In genomic region chr4:83686166-83686565, GRCh38 we compare ENCODE assay signal across 20 cellular contexts.
DNase-seq lines count a peak whose midpoint lies in the region; ATAC-seq and TF ChIP-seq lines count a peak whose summit lies in the region.
"Had no signal": no experiment of that assay in that cellular context is flagged by ENCODE, and none has a peak within 500 bp of the region (broad histone marks: within the 10 kb centered on the region; RNA-seq: fewer than 3 reads in every experiment).

No MANE protein-coding gene starts in this region.

- TF ChIP-seq RAD21 in SK-N-SH (IDR thresholded peaks at IDR 0.05; ENCODE audit: low read length) = no peak

- CTCF ChIA-PET in SK-N-SH (lab: Yijun Ruan, JAX) = interaction anchor here (1.1 kb wide), 1 partner anchor 41 kb away, joined by 3 read pairs; no protein-coding TSS in a partner anchor

- H3K27me3 ChIP-seq in foreskin keratinocyte (no peaks in the 10 kb centered on the region), SK-N-SH (ENCODE audit: insufficient read depth) (no peaks in the 10 kb centered on the region; the same call in 1 of the 2 replicates)

- no peaks in the 10 kb centered on the region for H3K36me3 ChIP-seq in SK-N-MC (ENCODE audit: insufficient read depth, low read length)
- H3K36me3 ChIP-seq in SK-N-SH (replicated peaks in 1 of 2; ENCODE audit: control insufficient read depth in 1 of 2, insufficient read depth in 2 of 2, low read length in 1 of 2) = no peaks in the 10 kb centered on the region
- H3K36me3 ChIP-seq: thoracic aorta had no signal

- H3K9me3 ChIP-seq in SK-N-MC (ENCODE audit: low read depth, low read length) = no peaks in the 10 kb centered on the region
- no peaks in the 10 kb centered on the region for H3K9me3 ChIP-seq in SK-N-SH
- H3K9me3 ChIP-seq: thoracic aorta had no signal

- no peak overlapping the region for H3K4me2 ChIP-seq in SK-N-SH

- H3F3A ChIP-seq in SK-N-SH (replicated peaks; ENCODE audit: insufficient read depth) = no peaks in the 10 kb centered on the region

- no peak for TF ChIP-seq EP300 in SK-N-SH (IDR thresholded peaks at IDR 0.05; ENCODE audit: borderline replicate concordance in 1 of 2, low read depth in 1 of 2, low read length in 1 of 2)

- H3K4me1 ChIP-seq in foreskin keratinocyte (peaks cover 15% of the 10 kb centered on the region), SK-N-SH (ENCODE audit: control insufficient read depth in 1 of 2, insufficient read depth in 2 of 2, low read depth in 1 of 2, low read length in 1 of 2) (no peaks in the 10 kb centered on the region)

- no peaks in the 10 kb centered on the region for H3K9me2 ChIP-seq in SK-N-SH

- no peaks in the 10 kb centered on the region for H4K20me1 ChIP-seq in SK-N-SH (ENCODE audit: insufficient read depth)

- H3K27ac ChIP-seq in SK-N-MC (peak overlapping the region; percentile 85), foreskin keratinocyte (no peak overlapping the region), SK-N-SH (ENCODE audit: low read depth in 2 of 2, low read length in 1 of 2) (no peak overlapping the region)
- H3K27ac ChIP-seq: dorsolateral prefrontal cortex, thoracic aorta had no signal

- no peak overlapping the region for H2AFZ ChIP-seq in SK-N-SH (ENCODE audit: low read depth)

- ATAC-seq in foreskin keratinocyte (peak; percentile 99), GM19035 (IDR thresholded peaks at IDR 0.05; ENCODE audit: unreplicated experiment) (no peak), HG03139 (IDR thresholded peaks at IDR 0.05; ENCODE audit: unreplicated experiment) (no peak)
- ATAC-seq: activated naive CD8-positive, alpha-beta T cell treated with anti-CD3 and anti-CD28 coated beads, Interleukin-2, amount 50 U/mL, for 24 hours; CD8-positive, alpha-beta T cell; stimulated activated memory B cell treated with anti-CD40 and anti-IgM and Interleukin-4, amounts not matched to agents 10 μg/mL and 1 μg/mL and 100 μg/mL, for 72 hours had no signal

- no peak overlapping the region for H3K4me3 ChIP-seq in AG10803 (ENCODE audit: low read length)
- H3K4me3 ChIP-seq in HFF-Myc (replicated peaks; ENCODE audit: low read depth, low read length) = no peak overlapping the region
- peak overlapping the region; percentile 37; the same call in 1 of the 2 replicates for H3K4me3 ChIP-seq in SK-N-MC
- no peak overlapping the region for H3K4me3 ChIP-seq in SK-N-SH (ENCODE audit: low read depth in 2 of 2, low read length in 1 of 2)
- H3K4me3 ChIP-seq: dorsolateral prefrontal cortex, thoracic aorta had no signal

- no peaks in the 10 kb centered on the region for H3K79me2 ChIP-seq in SK-N-SH (ENCODE audit: insufficient read depth)

- 6% methylated on average over 2 of the region's 2 CpGs for WGBS in SK-N-SH (ENCODE audit: low lambda C conversion rate)

- peak; percentile 44 for DNase-seq in AG10803 (ENCODE audit: low read depth)
- peak; percentile 26 for DNase-seq in HFF-Myc (ENCODE audit: extremely low read depth, low read depth)
- DNase-seq in SK-N-MC (ENCODE audit: low read depth, low spot score) = peak; percentile 65
- DNase-seq in foreskin keratinocyte = peak; percentile 67 to 87
- no peak for DNase-seq in SK-N-SH
- DNase-seq in hippocampal formation (lab: John Stamatoyannopoulos, UW) = no peak
- DNase-seq: activated CD4-positive, alpha-beta T cell treated with anti-CD3 and anti-CD28 coated beads for 4 hours; activated naive CD8-positive, alpha-beta T cell treated with anti-CD3 and anti-CD28 coated beads, Interleukin-2, amount 50 U/mL, for 24 hours; CD8-positive, alpha-beta T cell; DMS79; dorsolateral prefrontal cortex; GOT3; head of caudate nucleus; NCI-H2029; RPMI8226; stimulated activated CD4-positive, alpha-beta T cell treated with anti-CD3 and anti-CD28 coated beads, Interleukin-15, amount 100 ng/mL, for 24 hours had no signal

- TF ChIP-seq CTCF in AG10803 (conservative IDR thresholded peaks at IDR 0.05; ENCODE audit: low read length) = no peak
- no peak for TF ChIP-seq CTCF in HFF-Myc (IDR thresholded peaks at IDR 0.05; ENCODE audit: low read depth, low read length, missing control alignments)
- TF ChIP-seq CTCF in foreskin keratinocyte (conservative IDR thresholded peaks at IDR 0.05) = no peak
- TF ChIP-seq CTCF in SK-N-SH (IDR thresholded peaks at IDR 0.05) = no peak

- H3K9ac ChIP-seq in SK-N-MC (ENCODE audit: insufficient read length) (no peak overlapping the region), SK-N-SH (no peak overlapping the region)

- POLR2A ChIA-PET in SK-N-SH (lab: Yijun Ruan, JAX) = no interaction called here

TF ChIP-seq in SK-N-SH, 30 proteins besides CTCF, POLR2A, EP300 and RAD21 (continues in another document):
- TF ChIP-seq MXI1 (IDR thresholded peaks at IDR 0.05; ENCODE audit: low read depth, low read length) (no peak), REST (IDR thresholded peaks at IDR 0.05; ENCODE audit: low read depth, low read length) (no peak), GATA2 (CRISPR knock-in tag; IDR thresholded peaks at IDR 0.05) (no peak), RCOR1 (IDR thresholded peaks at IDR 0.05; ENCODE audit: low read length) (no peak), ELF1 (IDR thresholded peaks at IDR 0.05) (no peak), TAF1 (IDR thresholded peaks at IDR 0.05; ENCODE audit: borderline replicate concordance, low read depth, low read length) (no peak), GABPA (IDR thresholded peaks at IDR 0.05; ENCODE audit: low read depth) (no peak), SMC3 (IDR thresholded peaks at IDR 0.05; ENCODE audit: low read depth, low read length) (no peak), JUND (IDR thresholded peaks at IDR 0.05) (no peak), EZH2phosphoT487 (IDR thresholded peaks at IDR 0.05; ENCODE audit: borderline replicate concordance, low read depth) (no peak), NFIC (IDR thresholded peaks at IDR 0.05; ENCODE audit: borderline replicate concordance) (no peak), FOSL2 (IDR thresholded peaks at IDR 0.05; ENCODE audit: borderline replicate concordance, low read depth) (no peak)
- TF ChIP-seq, protein P1, sequence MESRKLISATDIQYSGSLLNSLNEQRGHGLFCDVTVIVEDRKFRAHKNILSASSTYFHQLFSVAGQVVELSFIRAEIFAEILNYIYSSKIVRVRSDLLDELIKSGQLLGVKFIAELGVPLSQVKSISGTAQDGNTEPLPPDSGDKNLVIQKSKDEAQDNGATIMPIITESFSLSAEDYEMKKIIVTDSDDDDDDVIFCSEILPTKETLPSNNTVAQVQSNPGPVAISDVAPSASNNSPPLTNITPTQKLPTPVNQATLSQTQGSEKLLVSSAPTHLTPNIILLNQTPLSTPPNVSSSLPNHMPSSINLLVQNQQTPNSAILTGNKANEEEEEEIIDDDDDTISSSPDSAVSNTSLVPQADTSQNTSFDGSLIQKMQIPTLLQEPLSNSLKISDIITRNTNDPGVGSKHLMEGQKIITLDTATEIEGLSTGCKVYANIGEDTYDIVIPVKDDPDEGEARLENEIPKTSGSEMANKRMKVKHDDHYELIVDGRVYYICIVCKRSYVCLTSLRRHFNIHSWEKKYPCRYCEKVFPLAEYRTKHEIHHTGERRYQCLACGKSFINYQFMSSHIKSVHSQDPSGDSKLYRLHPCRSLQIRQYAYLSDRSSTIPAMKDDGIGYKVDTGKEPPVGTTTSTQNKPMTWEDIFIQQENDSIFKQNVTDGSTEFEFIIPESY (IDR thresholded peaks at IDR 0.05; ENCODE audit: borderline replicate concordance, low read depth) = no peak
- TF ChIP-seq, protein P2, sequence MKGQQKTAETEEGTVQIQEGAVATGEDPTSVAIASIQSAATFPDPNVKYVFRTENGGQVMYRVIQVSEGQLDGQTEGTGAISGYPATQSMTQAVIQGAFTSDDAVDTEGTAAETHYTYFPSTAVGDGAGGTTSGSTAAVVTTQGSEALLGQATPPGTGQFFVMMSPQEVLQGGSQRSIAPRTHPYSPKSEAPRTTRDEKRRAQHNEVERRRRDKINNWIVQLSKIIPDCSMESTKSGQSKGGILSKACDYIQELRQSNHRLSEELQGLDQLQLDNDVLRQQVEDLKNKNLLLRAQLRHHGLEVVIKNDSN (IDR thresholded peaks at IDR 0.05; ENCODE audit: borderline replicate concordance, low read depth) = no peak
- TF ChIP-seq, protein P3, sequence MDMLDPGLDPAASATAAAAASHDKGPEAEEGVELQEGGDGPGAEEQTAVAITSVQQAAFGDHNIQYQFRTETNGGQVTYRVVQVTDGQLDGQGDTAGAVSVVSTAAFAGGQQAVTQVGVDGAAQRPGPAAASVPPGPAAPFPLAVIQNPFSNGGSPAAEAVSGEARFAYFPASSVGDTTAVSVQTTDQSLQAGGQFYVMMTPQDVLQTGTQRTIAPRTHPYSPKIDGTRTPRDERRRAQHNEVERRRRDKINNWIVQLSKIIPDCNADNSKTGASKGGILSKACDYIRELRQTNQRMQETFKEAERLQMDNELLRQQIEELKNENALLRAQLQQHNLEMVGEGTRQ (IDR thresholded peaks at IDR 0.05; ENCODE audit: borderline replicate concordance, low read depth, low read length) = no peak
- TF ChIP-seq, protein P4, sequence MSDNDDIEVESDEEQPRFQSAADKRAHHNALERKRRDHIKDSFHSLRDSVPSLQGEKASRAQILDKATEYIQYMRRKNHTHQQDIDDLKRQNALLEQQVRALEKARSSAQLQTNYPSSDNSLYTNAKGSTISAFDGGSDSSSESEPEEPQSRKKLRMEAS (IDR thresholded peaks at IDR 0.05; ENCODE audit: low read depth) = no peak

Comparison
In these comparisons a context has a peak if more than half of its experiments do, and no peak if none do; other contexts are left out.
1. DNase-seq: peak in AG10803 (single experiment), HFF-Myc (single experiment), SK-N-MC (single experiment) and foreskin keratinocyte (2 of 2); none in SK-N-SH (single experiment) and hippocampal formation (0 of 2).